1 cellular context compared by ENCODE assay signal in the genomic region with DNA sequence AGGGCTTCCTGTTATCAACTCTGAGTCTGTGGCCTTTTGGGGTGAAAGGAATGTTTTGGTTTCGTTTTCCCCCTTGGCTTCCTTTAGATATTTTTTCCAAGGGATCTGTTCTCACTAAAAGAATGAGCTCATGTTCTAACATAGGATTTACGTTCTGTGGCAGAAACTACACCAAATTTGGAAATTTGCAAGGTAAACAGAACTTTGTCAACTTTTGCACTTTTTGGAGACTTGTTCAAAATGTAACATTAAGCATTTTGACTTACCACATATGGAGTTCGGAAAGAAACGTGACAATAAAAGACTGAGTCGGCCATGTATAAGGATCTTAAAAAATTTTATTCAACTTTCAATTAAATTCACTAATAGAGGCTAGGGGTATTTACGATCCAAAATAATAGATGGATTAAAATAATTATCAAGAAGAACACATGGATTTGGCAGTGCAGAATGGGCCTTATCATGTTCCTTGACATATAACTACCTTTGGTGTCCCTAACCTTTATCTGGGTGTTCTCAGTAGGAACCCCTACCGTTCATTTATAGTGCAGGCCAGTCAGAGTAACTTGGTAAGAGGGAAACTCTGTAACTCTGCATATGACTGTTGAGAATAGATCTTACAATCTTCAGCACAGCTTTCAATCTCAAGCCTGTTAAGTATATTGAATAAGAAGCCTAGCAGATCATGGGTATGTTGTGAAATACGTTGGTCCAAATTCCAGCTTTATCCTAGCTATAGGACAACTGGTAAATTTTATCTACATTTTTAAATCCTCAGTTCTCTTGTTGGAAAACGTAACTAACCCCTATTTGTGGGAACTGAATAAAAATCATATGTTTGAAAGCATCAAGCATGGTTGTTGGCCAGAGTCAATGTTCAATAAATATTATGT.
TF ChIP-seq lines count a peak whose summit lies in the region.

No MANE protein-coding gene starts in this region.

TF ChIP-seq in K562, 482 proteins besides CTCF, POLR2A, EP300 and RAD21 (continued from another document and continues in another):
- TF ChIP-seq AFF1 (IDR thresholded peaks at IDR 0.05; ENCODE audit: low read depth in 1 of 2, partially characterized antibody in 2 of 2) (peak; percentile 26 to 35), MAFF (IDR thresholded peaks at IDR 0.05; ENCODE audit: low read length) (peak; percentile 44; the same call in 1 of the 2 replicates), MEIS2 (IDR thresholded peaks at IDR 0.05; ENCODE audit: partially characterized antibody) (peak; percentile 2), FOXK2 (conservative IDR thresholded peaks at IDR 0.05 in 1 of 2, IDR thresholded peaks at IDR 0.05 in 1 of 2; ENCODE audit: low read depth in 2 of 2) (peak in 1 of 2 experiments; percentile 44; a peak in 2 of 4 replicates), PTRF (tag; IDR thresholded peaks at IDR 0.05) (no peak), DACH1 (IDR thresholded peaks at IDR 0.05; ENCODE audit: partially characterized antibody) (no peak), ID3 (CRISPR knock-in tag; IDR thresholded peaks at IDR 0.05) (no peak), ID3 (tag; IDR thresholded peaks at IDR 0.05) (0 out of 2 replicates have a peak, but pooled peaks have one; percentile 40), EP400 (IDR thresholded peaks at IDR 0.05) (peak; percentile 28; the same call in 1 of the 2 replicates), MECOM (CRISPR knock-in tag; IDR thresholded peaks at IDR 0.05) (no peak; the same call in 1 of the 2 replicates), ZNF79 (CRISPR knock-in tag; IDR thresholded peaks at IDR 0.05; ENCODE audit: low read depth) (no peak), PML (IDR thresholded peaks at IDR 0.05; ENCODE audit: low read length) (peak; percentile 55), ZNF589 (CRISPR knock-in tag; IDR thresholded peaks at IDR 0.05; ENCODE audit: low read depth) (peak; percentile 53; the same call in 1 of the 2 replicates), RBM22 (IDR thresholded peaks at IDR 0.05; ENCODE audit: low read depth, low read length, poor library complexity, severe bottlenecking) (no peak), BACH1 (tag; IDR thresholded peaks at IDR 0.05) (peak; percentile 79; the same call in 1 of the 2 replicates), SRF (CRISPR knock-in tag; IDR thresholded peaks at IDR 0.05) (peak in 1 of 2 experiments; percentile 71; a peak in 1 of 4 replicates), CCAR2 (IDR thresholded peaks at IDR 0.05; ENCODE audit: low read depth, low read length) (no peak), CHD7 (IDR thresholded peaks at IDR 0.05; ENCODE audit: low read depth, low read length) (no peak), YBX1 (IDR thresholded peaks at IDR 0.05) (no peak), ZNF707 (CRISPR knock-in tag; conservative IDR thresholded peaks at IDR 0.05) (no peak), MAFG (tag; conservative IDR thresholded peaks at IDR 0.05) (peak; percentile 77), POLR2AphosphoS5 (IDR thresholded peaks at IDR 0.05; ENCODE audit: control insufficient read depth, insufficient read depth, low read depth, low read length) (peak; percentile 43; the same call in 1 of the 2 replicates), ZNF175 (CRISPR knock-in tag; IDR thresholded peaks at IDR 0.05; ENCODE audit: low read depth) (0 out of 2 replicates have a peak, but pooled peaks have one; percentile 21), CBFA2T3 (IDR thresholded peaks at IDR 0.05) (peak; percentile 69), ZNF695 (CRISPR knock-in tag; IDR thresholded peaks at IDR 0.05) (no peak), ATF7 (IDR thresholded peaks at IDR 0.05) (peak; percentile 77), LEF1 (IDR thresholded peaks at IDR 0.05) (0 out of 2 replicates have a peak, but pooled peaks have one; percentile 66), STAG1 (CRISPR knock-in tag; IDR thresholded peaks at IDR 0.05; ENCODE audit: borderline replicate concordance) (no peak), MNT (conservative IDR thresholded peaks at IDR 0.05) (peak; percentile 50 to 62; a peak in 3 of 4 replicates), FOXJ2 (tag; IDR thresholded peaks at IDR 0.05) (peak; percentile 56; the same call in 1 of the 2 replicates)
- TF ChIP-seq, protein P1, sequence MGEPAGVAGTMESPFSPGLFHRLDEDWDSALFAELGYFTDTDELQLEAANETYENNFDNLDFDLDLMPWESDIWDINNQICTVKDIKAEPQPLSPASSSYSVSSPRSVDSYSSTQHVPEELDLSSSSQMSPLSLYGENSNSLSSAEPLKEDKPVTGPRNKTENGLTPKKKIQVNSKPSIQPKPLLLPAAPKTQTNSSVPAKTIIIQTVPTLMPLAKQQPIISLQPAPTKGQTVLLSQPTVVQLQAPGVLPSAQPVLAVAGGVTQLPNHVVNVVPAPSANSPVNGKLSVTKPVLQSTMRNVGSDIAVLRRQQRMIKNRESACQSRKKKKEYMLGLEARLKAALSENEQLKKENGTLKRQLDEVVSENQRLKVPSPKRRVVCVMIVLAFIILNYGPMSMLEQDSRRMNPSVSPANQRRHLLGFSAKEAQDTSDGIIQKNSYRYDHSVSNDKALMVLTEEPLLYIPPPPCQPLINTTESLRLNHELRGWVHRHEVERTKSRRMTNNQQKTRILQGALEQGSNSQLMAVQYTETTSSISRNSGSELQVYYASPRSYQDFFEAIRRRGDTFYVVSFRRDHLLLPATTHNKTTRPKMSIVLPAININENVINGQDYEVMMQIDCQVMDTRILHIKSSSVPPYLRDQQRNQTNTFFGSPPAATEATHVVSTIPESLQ (CRISPR knock-in tag; IDR thresholded peaks at IDR 0.05) = no peak
- TF ChIP-seq, protein P2, sequence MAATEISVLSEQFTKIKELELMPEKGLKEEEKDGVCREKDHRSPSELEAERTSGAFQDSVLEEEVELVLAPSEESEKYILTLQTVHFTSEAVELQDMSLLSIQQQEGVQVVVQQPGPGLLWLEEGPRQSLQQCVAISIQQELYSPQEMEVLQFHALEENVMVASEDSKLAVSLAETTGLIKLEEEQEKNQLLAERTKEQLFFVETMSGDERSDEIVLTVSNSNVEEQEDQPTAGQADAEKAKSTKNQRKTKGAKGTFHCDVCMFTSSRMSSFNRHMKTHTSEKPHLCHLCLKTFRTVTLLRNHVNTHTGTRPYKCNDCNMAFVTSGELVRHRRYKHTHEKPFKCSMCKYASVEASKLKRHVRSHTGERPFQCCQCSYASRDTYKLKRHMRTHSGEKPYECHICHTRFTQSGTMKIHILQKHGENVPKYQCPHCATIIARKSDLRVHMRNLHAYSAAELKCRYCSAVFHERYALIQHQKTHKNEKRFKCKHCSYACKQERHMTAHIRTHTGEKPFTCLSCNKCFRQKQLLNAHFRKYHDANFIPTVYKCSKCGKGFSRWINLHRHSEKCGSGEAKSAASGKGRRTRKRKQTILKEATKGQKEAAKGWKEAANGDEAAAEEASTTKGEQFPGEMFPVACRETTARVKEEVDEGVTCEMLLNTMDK (IDR thresholded peaks at IDR 0.05; ENCODE audit: borderline replicate concordance, insufficient read depth, low read depth, low read length, poor library complexity, severe bottlenecking) = no peak
